13 cellular contexts compared by ENCODE assay signal in genomic region chr2:14427982-14428567, GRCh38.
A peak's percentile ranks its signal among the peaks of the same experiment; 100 is the strongest.
DNase-seq lines count a peak whose midpoint lies in the region; ATAC-seq, FAIRE-seq and TF ChIP-seq lines count a peak whose summit lies in the region.
"Had no signal": no experiment of that assay in that cellular context is flagged by ENCODE, and none has a peak within 500 bp of the region (broad histone marks: within the 10 kb centered on the region; RNA-seq: fewer than 3 reads in every experiment).

No MANE protein-coding gene starts in this region.

- ATAC-seq in left ventricle myocardium superior, result peak; percentile 68
- ATAC-seq in HG03354 (IDR thresholded peaks at IDR 0.05; ENCODE audit: poor library complexity, severe bottlenecking, unreplicated experiment), result no peak
- ATAC-seq in WTC11, result no peak

- H3K4me3 Mint-ChIP-seq in astrocyte (ENCODE audit: unreplicated experiment), result no peak overlapping the region
- no peak overlapping the region for H3K4me3 Mint-ChIP-seq in WTC11
- H3K4me3 Mint-ChIP-seq: CD14-positive monocyte had no signal

- peaks cover 6% of the 10 kb centered on the region for H3K4me1 Mint-ChIP-seq in astrocyte (ENCODE audit: low read depth, unreplicated experiment)
- no peaks in the 10 kb centered on the region; the same call in 1 of the 2 replicates for H3K4me1 Mint-ChIP-seq in WTC11
- H3K4me1 Mint-ChIP-seq: CD14-positive monocyte had no signal

- WGBS in ovary, 3 donors, result 1 to 11% (median 8%) methylated on average over 2 of the region's 2 CpGs

- H4K20me1 ChIP-seq in astrocyte (ENCODE audit: insufficient read depth, low read length), result no peaks in the 10 kb centered on the region

- peak; percentile 52 for DNase-seq in HCEC 1CT
- DNase-seq in astrocyte (ENCODE audit: low read depth), result peak; percentile 90
- peak; percentile 30 for DNase-seq in left ventricle myocardium superior
- DNase-seq in SW480 (ENCODE audit: low spot score), result no peak
- no peak for DNase-seq in WTC11 (ENCODE audit: low spot score)
- DNase-seq in ovary, result no peak
- DNase-seq: activated effector memory CD4-positive, alpha-beta T cell treated with Interleukin-2 at 50 U/mL for 16 hours; effector CD4-positive, alpha-beta T cell; Kasumi-1; upper lobe of left lung had no signal

- no peak overlapping the region for H3K4me2 ChIP-seq in astrocyte (ENCODE audit: low read length)

- H3K9me3 ChIP-seq in astrocyte (ENCODE audit: insufficient read depth, low read depth, low read length) (no peaks in the 10 kb centered on the region), ovary (no peaks in the 10 kb centered on the region)
- H3K9me3 ChIP-seq: upper lobe of left lung had no signal

- no peaks in the 10 kb centered on the region for H3K79me2 ChIP-seq in astrocyte (ENCODE audit: insufficient read depth, low read length)

- H3K36me3 ChIP-seq in astrocyte (ENCODE audit: insufficient read depth, low read length) (no peaks in the 10 kb centered on the region), ovary (no peaks in the 10 kb centered on the region)
- H3K36me3 ChIP-seq: upper lobe of left lung had no signal

- intact Hi-C loops in left ventricle myocardium superior (cut with micrococcal nuclease) (no loop called here), ovary (cut with DNase I) (no loop called here)

- TF ChIP-seq POLR2A in ovary (IDR thresholded peaks at IDR 0.05), result no peak

- POLR2A ChIA-PET in WTC11 (lab: Charles Lee), result no interaction called here

- CTCF ChIA-PET in WTC11 (lab: Charles Lee), result no interaction called here

- H3K9ac ChIP-seq in astrocyte (ENCODE audit: low read length), result no peak overlapping the region

- no peak overlapping the region for H2AFZ ChIP-seq in astrocyte (ENCODE audit: low read depth, low read length)

- no peaks in the 10 kb centered on the region for H3K27me3 ChIP-seq in astrocyte (ENCODE audit: insufficient read depth, low read length)
- H3K27me3 ChIP-seq in ovary, result no peaks in the 10 kb centered on the region
- H3K27me3 ChIP-seq: upper lobe of left lung had no signal

- H3K27ac ChIP-seq in 22Rv1 (no peak overlapping the region), astrocyte (ENCODE audit: low read depth, low read length) (no peak overlapping the region), ovary (no peak overlapping the region)
- H3K27ac ChIP-seq: upper lobe of left lung had no signal

- no peak for TF ChIP-seq EP300 in ovary (IDR thresholded peaks at IDR 0.05)

- TF ChIP-seq CTCF in 22Rv1 (IDR thresholded peaks at IDR 0.05) (peak; percentile 53), astrocyte (IDR thresholded peaks at IDR 0.05; ENCODE audit: insufficient read depth, low read depth, low read length) (no peak), WTC11 (IDR thresholded peaks at IDR 0.05) (no peak), ovary (IDR thresholded peaks at IDR 0.05) (no peak)

- H3K4me3 ChIP-seq in astrocyte (ENCODE audit: insufficient read depth, low read depth, low read length), result no peak overlapping the region
- no peak overlapping the region for H3K4me3 ChIP-seq in ovary
- H3K4me3 ChIP-seq: upper lobe of left lung had no signal

- H3K9me3 Mint-ChIP-seq in astrocyte (ENCODE audit: unreplicated experiment) (no peaks in the 10 kb centered on the region), WTC11 (peaks cover 5% of the 10 kb centered on the region)

- FAIRE-seq in astrocyte (lab: Jason Lieb, UNC), result no peak

- H3K36me3 Mint-ChIP-seq in astrocyte (ENCODE audit: low read depth, unreplicated experiment) (no peaks in the 10 kb centered on the region), WTC11 (0 out of 2 replicates have a peak, but pooled peaks cover 2% of the 10 kb centered on the region)
- H3K36me3 Mint-ChIP-seq: CD14-positive monocyte had no signal

- peaks cover 3% of the 10 kb centered on the region for H3K27me3 Mint-ChIP-seq in astrocyte (ENCODE audit: low read depth, unreplicated experiment)
- H3K27me3 Mint-ChIP-seq in WTC11 (ENCODE audit: low read depth), result no peaks in the 10 kb centered on the region

- H3K4me1 ChIP-seq in astrocyte (ENCODE audit: insufficient read depth, low read length), result no peaks in the 10 kb centered on the region
- no peaks in the 10 kb centered on the region for H3K4me1 ChIP-seq in ovary (ENCODE audit: insufficient read depth)
- H3K4me1 ChIP-seq: upper lobe of left lung had no signal

- H3K27ac Mint-ChIP-seq in astrocyte (ENCODE audit: unreplicated experiment) (no peak overlapping the region), WTC11 (no peak overlapping the region)
- H3K27ac Mint-ChIP-seq: CD14-positive monocyte had no signal

TF ChIP-seq in WTC11, 78 proteins besides CTCF, POLR2A, EP300 and RAD21 (continues in another document):
- TF ChIP-seq MLX (CRISPR knock-in tag; IDR thresholded peaks at IDR 0.05) (no peak), TEAD4 (CRISPR knock-in tag; IDR thresholded peaks at IDR 0.05) (no peak), ZNF416 (CRISPR knock-in tag; IDR thresholded peaks at IDR 0.05) (no peak), ZNF138 (CRISPR knock-in tag; conservative IDR thresholded peaks at IDR 0.05) (no peak), USF1 (CRISPR knock-in tag; IDR thresholded peaks at IDR 0.05) (no peak), MYBL2 (CRISPR knock-in tag; IDR thresholded peaks at IDR 0.05) (no peak), CREB1 (CRISPR knock-in tag; IDR thresholded peaks at IDR 0.05) (no peak), AR (CRISPR knock-in tag; IDR thresholded peaks at IDR 0.05) (no peak), EMX1 (CRISPR knock-in tag; IDR thresholded peaks at IDR 0.05) (no peak), ZNF281 (CRISPR knock-in tag; IDR thresholded peaks at IDR 0.05) (no peak), TP53 (CRISPR knock-in tag; IDR thresholded peaks at IDR 0.05) (no peak), SMAD3 (CRISPR knock-in tag; IDR thresholded peaks at IDR 0.05; ENCODE audit: borderline replicate concordance) (no peak), JUN (CRISPR knock-in tag; IDR thresholded peaks at IDR 0.05) (no peak), ELF4 (CRISPR knock-in tag; IDR thresholded peaks at IDR 0.05; ENCODE audit: low read depth) (no peak)

Comparison
In these comparisons a context has a peak if more than half of its experiments do, and no peak if none do; other contexts are left out.
1. DNase-seq: peak in HCEC 1CT (single experiment), astrocyte (single experiment) and left ventricle myocardium superior (single experiment); none in SW480 (single experiment), WTC11 (single experiment) and ovary (0 of 5).